In the genomic region with DNA sequence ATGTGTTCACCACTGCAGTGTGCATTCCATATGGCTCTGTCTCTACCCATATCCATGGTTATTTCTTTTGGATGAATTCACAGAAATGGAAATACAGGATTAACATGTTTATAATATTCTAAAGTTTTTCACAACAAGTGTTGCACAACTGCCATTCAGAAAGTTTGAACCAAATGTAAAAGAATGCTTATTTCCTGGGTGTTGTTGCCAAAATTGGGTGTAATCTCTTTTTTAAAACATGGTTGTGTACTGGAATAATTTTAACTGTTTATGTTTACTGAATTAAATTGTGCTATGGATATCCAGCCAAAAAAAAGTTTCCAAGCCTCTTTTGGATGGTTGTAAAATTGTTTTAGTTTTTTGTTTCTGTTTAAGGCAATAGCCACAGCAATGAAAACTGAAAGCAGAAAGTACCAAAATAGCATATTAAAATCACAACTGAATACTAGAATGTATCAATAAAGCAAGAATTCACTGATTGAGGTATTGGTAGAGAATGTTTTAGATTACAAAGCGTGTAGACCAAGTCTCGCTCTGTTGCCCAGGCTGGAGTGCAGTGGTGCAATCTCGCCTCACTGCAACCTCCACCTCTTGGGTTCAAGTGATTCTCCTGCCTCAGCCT, we compare ENCODE assay signal across 22 cellular contexts. TPM values are rescaled to one million over a fixed set of nuclear protein-coding genes. Genes with fewer than 3 reads are reported as not detected.
DNase-seq lines count a peak whose midpoint lies in the region; ATAC-seq and TF ChIP-seq lines count a peak whose summit lies in the region.
"Had no signal": no experiment of that assay in that cellular context is flagged by ENCODE, and none has a peak within 500 bp of the region (broad histone marks: within the 10 kb centered on the region; RNA-seq: fewer than 3 reads in every experiment).

No MANE protein-coding gene starts in this region.

- H3K9me3 Mint-ChIP-seq in progenitor cell of endocrine pancreas (ENCODE audit: low read depth): peaks cover 7% of the 10 kb centered on the region

- no peaks in the 10 kb centered on the region for H3K4me1 Mint-ChIP-seq in progenitor cell of endocrine pancreas (ENCODE audit: low read depth)
- H3K4me1 Mint-ChIP-seq: activated CD4-positive, alpha-beta T cell treated with anti-CD3 and anti-CD28 coated beads for 36 hours had no signal

- H3K27me3 Mint-ChIP-seq in progenitor cell of endocrine pancreas: no peaks in the 10 kb centered on the region
- H3K27me3 Mint-ChIP-seq: activated CD4-positive, alpha-beta T cell treated with anti-CD3 and anti-CD28 coated beads for 36 hours; activated CD8-positive, alpha-beta memory T cell treated with anti-CD3 and anti-CD28 coated beads, Interleukin-2, amount 10 ng/mL, durations not matched to agents 7 days and 5 days; dendritic cell treated with granulocyte-macrophage colony-stimulating factor and Interleukin-4, amounts not matched to agents 40 ng/mL and 50 ng/mL, for 4 days had no signal

- DNase-seq in activated CD4-positive, alpha-beta T cell treated with anti-CD3 and anti-CD28 coated beads for 1 hour: no peak
- DNase-seq in progenitor cell of endocrine pancreas (ENCODE audit: low spot score, unreplicated experiment) (no peak), CD1c-positive myeloid dendritic cell (ENCODE audit: extremely low spot score) (no peak)
- DNase-seq: activated CD4-positive, alpha-beta T cell treated with anti-CD3 and anti-CD28 coated beads for 36 hours; activated CD8-positive, alpha-beta memory T cell treated with anti-CD3 and anti-CD28 coated beads, Interleukin-2, amount 10 ng/mL, durations not matched to agents 7 days and 5 days; foreskin keratinocyte; hippocampal formation; Kasumi-1; lower lobe of right lung; NCI-H1092 treated with DMSO at 0.1 percent for 48 hours; NCI-H2107; NCI-H524 treated with DMSO at 0.1 percent for 48 hours; occipital lobe; testis had no signal

- ATAC-seq in GM18505 (IDR thresholded peaks at IDR 0.05; ENCODE audit: unreplicated experiment) (peak; percentile 63), GM21515 (IDR thresholded peaks at IDR 0.05; ENCODE audit: unreplicated experiment) (peak; percentile 53), HG02852 (IDR thresholded peaks at IDR 0.05; ENCODE audit: unreplicated experiment) (peak; percentile 79), HG03565 (IDR thresholded peaks at IDR 0.05; ENCODE audit: unreplicated experiment) (peak; percentile 69), HG03039 (IDR thresholded peaks at IDR 0.05; ENCODE audit: unreplicated experiment) (no peak)
- ATAC-seq: activated CD4-positive, alpha-beta T cell treated with anti-CD3 and anti-CD28 coated beads for 36 hours; activated CD8-positive, alpha-beta memory T cell treated with anti-CD3 and anti-CD28 coated beads, Interleukin-2, amount 10 ng/mL, durations not matched to agents 7 days and 5 days; foreskin keratinocyte; lower lobe of right lung; Right ventricle myocardium inferior had no signal

- H3K27ac Mint-ChIP-seq in progenitor cell of endocrine pancreas: no peak overlapping the region
- H3K27ac Mint-ChIP-seq: activated CD8-positive, alpha-beta memory T cell treated with anti-CD3 and anti-CD28 coated beads, Interleukin-2, amount 10 ng/mL, durations not matched to agents 7 days and 5 days; activated T-helper 2 cell treated with anti-CD3 and anti-CD28 coated beads, Interferon-gamma antibody, Interleukin-2, Interleukin-4, amounts not matched to agents 10 μg/mL and 5 μg/mL and 100 μg/mL, durations not matched to agents 14 hours and 24 hours and 36 hours; dendritic cell treated with granulocyte-macrophage colony-stimulating factor and Interleukin-4, amounts not matched to agents 40 ng/mL and 50 ng/mL, for 4 days had no signal

- no peak for TF ChIP-seq POLR2A in GM18505 (IDR thresholded peaks at IDR 0.05; ENCODE audit: borderline replicate concordance, extremely low read depth, insufficient read depth, insufficient read length)

- H3K36me3 Mint-ChIP-seq in progenitor cell of endocrine pancreas (ENCODE audit: insufficient read depth): peaks cover 28% of the 10 kb centered on the region

- H3K4me3 Mint-ChIP-seq in progenitor cell of endocrine pancreas (ENCODE audit: low read depth): no peak overlapping the region
- H3K4me3 Mint-ChIP-seq: activated CD4-positive, alpha-beta T cell treated with anti-CD3 and anti-CD28 coated beads for 36 hours; activated CD8-positive, alpha-beta memory T cell treated with anti-CD3 and anti-CD28 coated beads, Interleukin-2, amount 10 ng/mL, durations not matched to agents 7 days and 5 days; dendritic cell treated with granulocyte-macrophage colony-stimulating factor and Interleukin-4, amounts not matched to agents 40 ng/mL and 50 ng/mL, for 4 days had no signal

- TF ChIP-seq CTCF in progenitor cell of endocrine pancreas (IDR thresholded peaks at IDR 0.05; ENCODE audit: unreplicated experiment): no peak

RNA-seq across cellular contexts. Expression of a gene that starts 19.9 kb away (rescaled TPM):
- 59.4 and 60.7 TPM in 2 replicates for total RNA-seq in progenitor cell of endocrine pancreas
